In the genomic region with DNA sequence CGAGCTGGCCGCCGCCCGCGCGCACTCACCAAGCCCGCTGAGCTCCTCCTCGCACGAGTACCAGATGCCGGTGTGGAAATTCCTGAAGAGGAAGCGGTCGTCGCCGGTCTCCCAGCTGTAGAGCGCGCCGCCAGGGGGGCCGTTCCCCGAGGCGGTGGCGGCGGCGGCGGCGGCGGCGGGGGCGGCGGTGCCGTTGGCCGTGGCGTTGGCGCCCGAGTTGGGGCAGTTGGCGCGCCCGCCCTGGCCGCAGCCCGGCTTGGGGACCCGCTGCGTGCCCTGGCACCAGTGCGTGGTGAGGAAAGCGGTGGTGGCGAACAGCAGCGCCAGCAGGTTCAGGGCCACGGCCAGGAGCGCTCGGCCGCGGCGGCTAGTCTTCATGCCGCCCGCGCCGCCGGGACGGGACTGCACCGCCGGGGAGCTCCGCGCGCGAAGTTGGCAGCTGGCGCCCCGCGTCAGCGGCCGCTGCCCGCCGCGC, we compare ENCODE assay signal across 10 cellular contexts. TPM values are rescaled to one million over a fixed set of nuclear protein-coding genes. Genes with fewer than 3 reads are reported as not detected.
A peak's percentile ranks its signal among the peaks of the same experiment; 100 is the strongest.
DNase-seq lines count a peak whose midpoint lies in the region; ATAC-seq and TF ChIP-seq lines count a peak whose summit lies in the region.
"Had no signal": no experiment of that assay in that cellular context is flagged by ENCODE, and none has a peak within 500 bp of the region (broad histone marks: within the 10 kb centered on the region; RNA-seq: fewer than 3 reads in every experiment).

No MANE protein-coding gene starts in this region.

- H2AK5ac ChIP-seq in H9 (ENCODE audit: insufficient read length, low read length), result no peak overlapping the region

- H3K14ac ChIP-seq in H9 (ENCODE audit: insufficient read depth, low read length), result no peak overlapping the region; the same call in 1 of the 2 replicates

- no peak overlapping the region for H3K9ac ChIP-seq in H9 (ENCODE audit: extremely low read depth, insufficient read length, low read length)

- H3K27me3 ChIP-seq in H9 (ENCODE audit: insufficient read depth, low read length), result peaks cover 18% of the 10 kb centered on the region; the same call in 1 of the 2 replicates
- H3K27me3 ChIP-seq in ectodermal cell (ENCODE audit: control insufficient read depth, insufficient read depth, low read length, poor library complexity, severe bottlenecking), result peaks cover 81% of the 10 kb centered on the region
- H3K27me3 ChIP-seq in naive thymus-derived CD4-positive, alpha-beta T cell (ENCODE audit: control insufficient read depth in 2 of 2, insufficient read depth in 2 of 2, low read length in 2 of 2), result peaks cover 0 to 4% of the 10 kb centered on the region in 2 donors

- no peak overlapping the region for H2BK20ac ChIP-seq in H9 (ENCODE audit: low read depth, low read length, poor library complexity, severe bottlenecking)

- no peak overlapping the region for H3K18ac ChIP-seq in H9 (ENCODE audit: insufficient read length, low read depth, low read length)

- H3K79me2 ChIP-seq in H9 (ENCODE audit: insufficient read depth, low read length), result no peaks in the 10 kb centered on the region

- DNase-seq in AG10803 (ENCODE audit: low read depth), result peak; percentile 29
- no peak for DNase-seq in H9
- peak in 1 of 9 donors; percentile 31 for DNase-seq in naive thymus-derived CD4-positive, alpha-beta T cell
- DNase-seq in RPMI8226, result no peak
- DNase-seq in hippocampal formation (lab: John Stamatoyannopoulos, UW), result no peak
- no peak for DNase-seq in NCI-H1092 treated with DMSO at 0.1 percent for 48 hours (lab: John Stamatoyannopoulos, UW)
- no peak for DNase-seq in NCI-H2196 treated with DMSO at 0.1 percent for 48 hours (lab: John Stamatoyannopoulos, UW; ENCODE audit: unreplicated experiment)
- DNase-seq: T-helper 9 cell had no signal

- no peak overlapping the region for H4K8ac ChIP-seq in H9 (replicated peaks; ENCODE audit: insufficient read length, low read depth, low read length)

- H3K36me3 ChIP-seq in ectodermal cell (ENCODE audit: control insufficient read depth, insufficient read depth, low read length), result no peaks in the 10 kb centered on the region
- H3K36me3 ChIP-seq in naive thymus-derived CD4-positive, alpha-beta T cell (ENCODE audit: control insufficient read depth in 2 of 3, insufficient read depth in 3 of 3, low read length in 3 of 3), result no peaks in the 10 kb centered on the region

- H3K4me1 ChIP-seq in H9 (ENCODE audit: insufficient read depth, low read length), result no peaks in the 10 kb centered on the region
- no peaks in the 10 kb centered on the region for H3K4me1 ChIP-seq in ectodermal cell (ENCODE audit: control insufficient read depth, insufficient read depth, low read length)
- no peaks in the 10 kb centered on the region for H3K4me1 ChIP-seq in naive thymus-derived CD4-positive, alpha-beta T cell (ENCODE audit: control insufficient read depth in 2 of 2, insufficient read depth in 2 of 2, low read length in 2 of 2)

- TF ChIP-seq CTCF in AG10803 (conservative IDR thresholded peaks at IDR 0.05; ENCODE audit: low read length) (no peak), H9 (conservative IDR thresholded peaks at IDR 0.05) (no peak)

- peak; percentile 46 for ATAC-seq in naive thymus-derived CD4-positive, alpha-beta T cell

- POLR2A ChIA-PET in naive thymus-derived CD4-positive, alpha-beta T cell (lab: Charles Lee), result no interaction called here

- H2BK120ac ChIP-seq in H9 (ENCODE audit: low read depth, low read length, poor library complexity, severe bottlenecking), result no peak overlapping the region

- H2BK12ac ChIP-seq in H9 (ENCODE audit: insufficient read length, low read depth, low read length), result no peak overlapping the region

- H2BK5ac ChIP-seq in H9 (ENCODE audit: insufficient read length, low read length), result no peak overlapping the region

- no CpG with 5 or more reads among the region's 71 CpGs for WGBS in H9 (ENCODE audit: extremely low coverage, insufficient read length, low lambda C conversion rate)
- 0 to 1% methylated on average over 71 of the region's 71 CpGs for WGBS in ectodermal cell, 2 experiments

- CTCF ChIA-PET in naive thymus-derived CD4-positive, alpha-beta T cell (lab: Charles Lee), result no interaction called here

- no peak overlapping the region for H4K5ac ChIP-seq in H9 (ENCODE audit: insufficient read length, low read depth, low read length)

- H3K27ac Mint-ChIP-seq in H9, result no peak overlapping the region
- no peak overlapping the region for H3K27ac Mint-ChIP-seq in naive thymus-derived CD4-positive, alpha-beta T cell
- H3K27ac Mint-ChIP-seq: activated naive CD8-positive, alpha-beta T cell had no signal

- H3K56ac ChIP-seq in H9 (ENCODE audit: insufficient read length, low read depth, low read length), result no peak overlapping the region

- no peak overlapping the region for H2BK15ac ChIP-seq in H9 (ENCODE audit: low read depth, low read length)

- H3K9me3 ChIP-seq in H9 (ENCODE audit: control insufficient read depth, low read depth, low read length) (no peaks in the 10 kb centered on the region), ectodermal cell (ENCODE audit: control insufficient read depth, low read length) (no peaks in the 10 kb centered on the region)
- H3K9me3 ChIP-seq in naive thymus-derived CD4-positive, alpha-beta T cell (ENCODE audit: control insufficient read depth in 2 of 3, low read length in 3 of 3), result no peaks in the 10 kb centered on the region

- peaks cover 77% of the 10 kb centered on the region for H3K27me3 Mint-ChIP-seq in H9 (ENCODE audit: low read depth)
- H3K27me3 Mint-ChIP-seq in naive thymus-derived CD4-positive, alpha-beta T cell, result peaks cover 39 to 72% (median 49%) of the 10 kb centered on the region in 5 donors

- H3K23ac ChIP-seq in H9 (ENCODE audit: insufficient read length, low read depth, low read length), result no peak overlapping the region

- H3K4me1 Mint-ChIP-seq in H9, result peaks cover 0 to 5% of the 10 kb centered on the region in 2 experiments; a peak in 2 of 4 replicates
- peaks cover 0 to 12% (median 5%) of the 10 kb centered on the region in 7 donors for H3K4me1 Mint-ChIP-seq in naive thymus-derived CD4-positive, alpha-beta T cell

- H4K91ac ChIP-seq in H9 (ENCODE audit: insufficient read length, low read depth, low read length), result no peak overlapping the region

- H3K4me3 Mint-ChIP-seq in H9, result 0 out of 5 replicates have a peak overlapping the region, but pooled peaks of 1 of the 2 experiments have one; percentile 30
- H3K4me3 Mint-ChIP-seq in naive thymus-derived CD4-positive, alpha-beta T cell, result no peak overlapping the region
- H3K4me3 Mint-ChIP-seq: activated naive CD8-positive, alpha-beta T cell had no signal

- H3K27ac ChIP-seq in H9 (ENCODE audit: insufficient read length, low read depth, low read length) (no peak overlapping the region), ectodermal cell (ENCODE audit: insufficient read depth, low read depth, low read length, poor library complexity, severe bottlenecking) (no peak overlapping the region)
- no peak overlapping the region for H3K27ac ChIP-seq in naive thymus-derived CD4-positive, alpha-beta T cell (ENCODE audit: low read depth, low read length)

- H2AFZ ChIP-seq in H9 (ENCODE audit: low read length), result no peak overlapping the region

- H3T11ph ChIP-seq in H9 (ENCODE audit: low read length), result no peak overlapping the region

- H3K4me2 ChIP-seq in H9 (ENCODE audit: insufficient read depth, insufficient read length, low read length), result peak overlapping the region; percentile 31

- no peaks in the 10 kb centered on the region for H3K79me1 ChIP-seq in H9 (ENCODE audit: insufficient read depth, low read depth, low read length, poor library complexity, severe bottlenecking)

- H3K36me3 Mint-ChIP-seq in H9 (ENCODE audit: insufficient read depth in 1 of 3, low read depth in 3 of 3), result no peaks in the 10 kb centered on the region
- H3K36me3 Mint-ChIP-seq in naive thymus-derived CD4-positive, alpha-beta T cell, result no peaks in the 10 kb centered on the region
- H3K36me3 Mint-ChIP-seq: activated naive CD8-positive, alpha-beta T cell had no signal

- H3K9me3 Mint-ChIP-seq in H9, result no peaks in the 10 kb centered on the region
- H3K9me3 Mint-ChIP-seq in naive thymus-derived CD4-positive, alpha-beta T cell, result peaks cover 0 to 2% (median 0%) of the 10 kb centered on the region in 11 donors

- peaks cover 5% of the 10 kb centered on the region for H3K23me2 ChIP-seq in H9 (ENCODE audit: insufficient read length, low read depth, low read length, poor library complexity, severe bottlenecking)

- H3K4ac ChIP-seq in H9 (ENCODE audit: low read depth, low read length), result no peak overlapping the region

- no peaks in the 10 kb centered on the region for H4K20me1 ChIP-seq in H9 (ENCODE audit: control insufficient read depth, insufficient read depth, insufficient read length)

- H3K4me3 ChIP-seq in AG10803 (ENCODE audit: low read length) (no peak overlapping the region), ectodermal cell (ENCODE audit: insufficient read depth, low read depth, low read length) (peak overlapping the region; percentile 16)
- H3K4me3 ChIP-seq in naive thymus-derived CD4-positive, alpha-beta T cell (ENCODE audit: low read length), result no peak overlapping the region

- intact Hi-C loops in naive thymus-derived CD4-positive, alpha-beta T cell (cut with micrococcal nuclease), result no loop called here

RNA-seq across cellular contexts. Expression of a gene that starts 0.4 kb away (rescaled TPM):
- 0.35 and 0.83 TPM in 2 replicates for total RNA-seq in H9 (2021)
- polyA plus RNA-seq in ectodermal cell (2013, experiment 1 of 4), result 0.07 TPM
- 0.36 TPM for polyA plus RNA-seq in ectodermal cell (2013, experiment 2 of 4)
- polyA plus RNA-seq in ectodermal cell (2013, experiment 3 of 4), result 0.05 TPM
- polyA plus RNA-seq in ectodermal cell (2013, experiment 4 of 4), result 0.20 TPM
- under 1 TPM in 1 of 5 experiments, not detected in 4; 0.10 TPM for total RNA-seq in naive thymus-derived CD4-positive, alpha-beta T cell
- polyA plus RNA-seq in naive thymus-derived CD4-positive, alpha-beta T cell, result not detected
